Comparison of ENCODE assay signal across 27 cellular contexts in the genomic region with DNA sequence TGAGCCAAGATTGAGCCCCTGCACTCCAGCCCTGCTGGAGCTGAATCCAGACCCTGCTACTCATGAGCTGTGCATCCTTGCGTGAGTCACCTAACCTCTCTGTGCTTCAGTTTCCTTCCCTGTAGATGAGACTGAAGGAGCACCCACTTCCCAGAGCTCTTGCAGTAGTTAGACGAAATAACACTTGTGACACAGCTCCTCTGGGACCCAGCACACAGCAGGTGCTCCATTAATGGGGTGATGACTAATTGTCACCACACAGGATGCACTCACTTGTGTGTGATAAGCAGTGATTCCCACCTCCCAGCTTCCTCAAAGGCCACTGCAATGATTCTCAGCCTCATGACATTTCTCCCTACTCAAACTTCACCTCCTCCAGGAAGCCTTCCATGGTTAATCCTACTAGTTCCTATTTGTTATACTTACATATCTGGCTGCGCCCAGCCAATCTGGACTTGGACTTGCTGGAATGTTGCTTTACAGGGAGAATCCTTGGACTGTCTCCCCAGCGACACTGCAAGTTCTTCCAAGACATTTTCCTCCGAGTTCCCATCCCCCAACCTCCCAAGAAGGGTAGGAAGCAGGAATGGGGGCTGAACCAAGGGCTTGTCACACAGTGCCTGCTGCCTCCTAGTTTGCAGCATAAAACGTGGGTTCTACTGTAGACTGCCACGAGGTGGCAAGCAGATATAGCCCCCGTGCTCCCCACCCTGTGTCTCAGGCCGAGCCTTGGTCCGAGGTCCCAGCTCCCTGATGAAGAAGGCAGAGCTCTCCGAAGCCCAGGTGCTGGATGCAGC. TPM values are rescaled to one million over a fixed set of nuclear protein-coding genes. Genes with fewer than 3 reads are reported as not detected.
DNase-seq lines count a peak whose midpoint lies in the region; ATAC-seq, FAIRE-seq and TF ChIP-seq lines count a peak whose summit lies in the region.
"Had no signal": no experiment of that assay in that cellular context is flagged by ENCODE, and none has a peak within 500 bp of the region (broad histone marks: within the 10 kb centered on the region; RNA-seq: fewer than 3 reads in every experiment).

No MANE protein-coding gene starts in this region.

- no peak for FAIRE-seq in RCC 7860 (lab: Jason Lieb, UNC)
- FAIRE-seq: endometrium, GM12891 had no signal

- TF ChIP-seq CTCF in mesothelial cell of epicardium (IDR thresholded peaks at IDR 0.05; ENCODE audit: unreplicated experiment): no peak

- H3K36me3 Mint-ChIP-seq in mesothelial cell of epicardium: no peaks in the 10 kb centered on the region

- ATAC-seq in GM19324 (IDR thresholded peaks at IDR 0.05; ENCODE audit: low FRiP score, unreplicated experiment) (no peak), HG02678 (IDR thresholded peaks at IDR 0.05; ENCODE audit: unreplicated experiment) (no peak)
- ATAC-seq: T-helper 17 cell had no signal

- peaks cover 6% of the 10 kb centered on the region for H3K27me3 Mint-ChIP-seq in mesothelial cell of epicardium (ENCODE audit: low read depth)

- H3K27ac Mint-ChIP-seq in mesothelial cell of epicardium: no peak overlapping the region
- H3K27ac Mint-ChIP-seq: activated T-helper 1 cell treated with anti-CD3 and anti-CD28 coated beads, Interleukin-12 subunit alpha, Interleukin-12 subunit beta, Interleukin-2, Interleukin-4 antibody, amounts not matched to agents 30 ng/mL and 10 ng/mL and 1 ng/mL, durations not matched to agents 14 hours and 24 hours and 36 hours had no signal

- H3K4me1 Mint-ChIP-seq in mesothelial cell of epicardium: peaks cover 4% of the 10 kb centered on the region
- H3K4me1 Mint-ChIP-seq: T-helper 17 cell had no signal

- no peaks in the 10 kb centered on the region for H3K9me3 Mint-ChIP-seq in mesothelial cell of epicardium
- H3K9me3 Mint-ChIP-seq: activated T-helper 1 cell treated with anti-CD3 and anti-CD28 coated beads, Interleukin-12 subunit alpha, Interleukin-12 subunit beta, Interleukin-2, Interleukin-4 antibody, amounts not matched to agents 30 ng/mL and 10 ng/mL and 1 ng/mL, durations not matched to agents 14 hours and 24 hours and 36 hours had no signal

- no peak overlapping the region for H3K4me3 Mint-ChIP-seq in mesothelial cell of epicardium
- H3K4me3 Mint-ChIP-seq: activated T-helper 1 cell treated with anti-CD3 and anti-CD28 coated beads, Interleukin-12 subunit alpha, Interleukin-12 subunit beta, Interleukin-2, Interleukin-4 antibody, amounts not matched to agents 30 ng/mL and 10 ng/mL and 1 ng/mL, durations not matched to agents 14 hours and 24 hours and 36 hours; T-helper 17 cell had no signal

- DNase-seq in DMS53 (lab: John Stamatoyannopoulos, UW) (peak; percentile 29), DMS53 treated with DMSO at 0.1 percent for 48 hours (lab: John Stamatoyannopoulos, UW; ENCODE audit: unreplicated experiment) (no peak), COLO829 (ENCODE audit: low spot score) (peak; percentile 28), RCC 7860 (ENCODE audit: low spot score) (peak; percentile 33), myocyte (ENCODE audit: low read depth) (peak; percentile 47), mesothelial cell of epicardium (ENCODE audit: low spot score in 2 of 2, unreplicated experiment in 2 of 2) (no peak)
- DNase-seq: activated CD4-positive, alpha-beta T cell treated with anti-CD3 and anti-CD28 coated beads, Interleukin-2, amount 50 U/mL, for 1 hour; activated naive CD4-positive, alpha-beta T cell treated with anti-CD3 and anti-CD28 coated beads, Interleukin-2, amount 50 U/mL, for 16 hours; cortex of kidney; DND-41; HCEC 1CT; mammary epithelial cell; NCI-H1694; NCI-H2171 treated with DMSO at 0.1 percent for 48 hours; NCI-H526; stimulated activated CD4-positive, alpha-beta T cell treated with anti-CD3 and anti-CD28 coated beads, Interleukin-1b, Interleukin-23, amount 100 ng/mL, for 48 hours; substantia nigra; T-helper 17 cell; upper lobe of left lung had no signal

RNA-seq across cellular contexts. Expression of gene DRAXIN, which starts 17.2 kb away (rescaled TPM):
- 0.53 and 1.7 TPM in 2 replicates for total RNA-seq in myocyte
- 0.04 TPM for polyA plus RNA-seq in myocyte (2012)
- 1.1 to 1.4 TPM (median 1.4 TPM) in 3 replicates for total RNA-seq in mesothelial cell of epicardium
- total RNA-seq: activated T-helper 1 cell treated with anti-CD3 and anti-CD28 coated beads, Interleukin-12 subunit alpha, Interleukin-12 subunit beta, Interleukin-2, Interleukin-4 antibody, amounts not matched to agents 30 ng/mL and 10 ng/mL and 1 ng/mL, durations not matched to agents 14 hours and 24 hours and 36 hours had no signal

RNA-seq across cellular contexts. Expression of gene AGTRAP, which starts 27.2 kb away (rescaled TPM):
- 34.1 and 44.5 TPM in 2 replicates for total RNA-seq in myocyte
- 62.5 TPM for polyA plus RNA-seq in myocyte (2012)
- 25.8 to 29.4 TPM (median 29.0 TPM) in 3 replicates for total RNA-seq in mesothelial cell of epicardium

RNA-seq across cellular contexts. Expression of gene MAD2L2, which starts 27.8 kb away (rescaled TPM):
- total RNA-seq in myocyte (52.8 and 53.3 TPM in 2 replicates), mesothelial cell of epicardium (53.0 to 56.3 TPM (median 56.0 TPM) in 3 replicates)
- polyA plus RNA-seq in myocyte (2012): 39.6 TPM

RNA-seq across cellular contexts. Expression of gene FBXO6, which starts 44.8 kb away (rescaled TPM):
- total RNA-seq in myocyte: 3.0 and 4.3 TPM in 2 replicates
- polyA plus RNA-seq in myocyte (2012): 2.3 TPM
- 4.7 to 5.4 TPM (median 4.9 TPM) in 3 replicates for total RNA-seq in mesothelial cell of epicardium

RNA-seq across cellular contexts. Expression of gene C1orf167, which starts 53.2 kb away (rescaled TPM):
- total RNA-seq in myocyte: 4.8 and 5.1 TPM in 2 replicates
- 1.4 TPM for polyA plus RNA-seq in myocyte (2012)
- 0.18 to 0.20 TPM in 2 of 3 replicates, not detected in the other for total RNA-seq in mesothelial cell of epicardium
- total RNA-seq: activated T-helper 1 cell treated with anti-CD3 and anti-CD28 coated beads, Interleukin-12 subunit alpha, Interleukin-12 subunit beta, Interleukin-2, Interleukin-4 antibody, amounts not matched to agents 30 ng/mL and 10 ng/mL and 1 ng/mL, durations not matched to agents 14 hours and 24 hours and 36 hours; kidney epithelial cell; mammary epithelial cell; pulmonary artery endothelial cell; RPMI7951 had no signal
- polyA plus RNA-seq: mammary epithelial cell had no signal

Comparison
In these comparisons a context has a peak if more than half of its experiments do, and no peak if none do; other contexts are left out.
1. DNase-seq: peak in DMS53 (single experiment), COLO829 (single experiment), RCC 7860 (single experiment) and myocyte (single experiment); none in DMS53 treated with DMSO at 0.1 percent for 48 hours (single experiment) and mesothelial cell of epicardium (0 of 2).